26 cellular contexts compared by ENCODE assay signal in the genomic region with DNA sequence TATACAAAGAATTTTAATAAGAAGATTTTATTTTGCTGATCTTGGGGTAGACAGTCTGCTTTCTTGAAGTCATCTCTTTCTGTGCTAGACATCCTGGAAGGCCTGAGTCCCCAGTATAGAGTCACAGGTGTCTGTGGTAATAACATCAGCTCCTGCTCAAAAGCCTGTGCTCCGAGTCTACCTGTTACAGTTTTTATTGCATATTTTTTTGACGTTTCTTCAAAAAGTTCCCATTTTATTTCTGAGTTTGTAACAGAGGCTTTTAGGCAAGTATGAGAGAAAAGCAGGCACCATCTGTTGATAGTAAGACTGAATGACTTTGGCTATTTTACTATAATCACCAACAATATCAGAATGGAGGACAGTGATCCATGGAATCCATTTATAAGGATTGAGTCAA.
"Had no signal": no experiment of that assay in that cellular context is flagged by ENCODE, and none has a peak within 500 bp of the region (broad histone marks: within the 10 kb centered on the region; RNA-seq: fewer than 3 reads in every experiment).

No MANE protein-coding gene starts in this region.

- H3K9me3 ChIP-seq: body of pancreas had no signal

- DNase-seq: activated B cell treated with CpG ODN at 0.5 μM for 24 hours; activated CD4-positive, alpha-beta T cell treated with anti-CD3 and anti-CD28 coated beads for 1 hour; activated CD4-positive, alpha-beta T cell treated with anti-CD3 and anti-CD28 coated beads, Interleukin-2, amount 10 ng/mL, durations not matched to agents 24 days and 14 days; activated CD4-positive, alpha-beta T cell treated with anti-CD3 and anti-CD28 coated beads, Interleukin-2, amount 50 U/mL, for 48 hours; activated CD8-positive, alpha-beta memory T cell treated with anti-CD3 and anti-CD28 coated beads, Interleukin-2, amount 10 ng/mL, durations not matched to agents 7 days and 5 days; activated effector memory CD4-positive, alpha-beta T cell treated with anti-CD3 and anti-CD28 coated beads, Interleukin-2, amount 50 U/mL, for 16 hours; activated naive CD4-positive, alpha-beta T cell treated with Interleukin-2 at 50 U/mL for 16 hours; activated naive CD8-positive, alpha-beta T cell treated with anti-CD3 and anti-CD28 coated beads, Interleukin-2, amount 50 U/mL, for 24 hours; activated T-cell treated with anti-CD3 and anti-CD28 coated beads, Interleukin-2, amount 50 U/mL, for 24 hours; amniotic stem cell; body of pancreas; Karpas-422; NCI-H1048; NCI-H1930; NCI-H2171; NCI-H2227 treated with DMSO at 0.1 percent for 48 hours; NCI-H446 treated with DMSO at 0.1 percent for 48 hours; NCI-H524 treated with DMSO at 0.1 percent for 48 hours; NCI-H774; SIG-M5; T-helper 17 cell; T-helper 9 cell had no signal

- H3K4me3 ChIP-seq: ascending aorta, body of pancreas, K562 had no signal

- H3K27me3 ChIP-seq: ascending aorta, body of pancreas had no signal

- H3K9me3 Mint-ChIP-seq: central memory CD8-positive, alpha-beta T cell had no signal

- H3K4me1 ChIP-seq: ascending aorta had no signal

- H3K27ac Mint-ChIP-seq: activated B cell treated with CpG ODN at 0.5 μM for 24 hours; activated CD4-positive, alpha-beta T cell treated with anti-CD3 and anti-CD28 coated beads, Interleukin-2, amount 10 ng/mL, durations not matched to agents 24 days and 14 days; activated CD8-positive, alpha-beta memory T cell treated with anti-CD3 and anti-CD28 coated beads, Interleukin-2, amount 10 ng/mL, durations not matched to agents 7 days and 5 days; activated naive CD4-positive, alpha-beta T cell treated with anti-CD3 and anti-CD28 coated beads, Interleukin-2, amount 50 U/mL, for 72 hours; activated naive CD8-positive, alpha-beta T cell treated with anti-CD3 and anti-CD28 coated beads, Interleukin-2, amount 50 U/mL, for 24 hours; activated T-cell treated with anti-CD3 and anti-CD28 coated beads, Interleukin-2, amount 50 U/mL, for 24 hours; T-helper 17 cell had no signal

- H3K4me3 Mint-ChIP-seq: activated B cell treated with CpG ODN at 0.5 μM for 24 hours; activated CD4-positive, alpha-beta T cell treated with anti-CD3 and anti-CD28 coated beads, Interleukin-2, amount 10 ng/mL, durations not matched to agents 24 days and 14 days; activated CD8-positive, alpha-beta memory T cell treated with anti-CD3 and anti-CD28 coated beads, Interleukin-2, amount 10 ng/mL, durations not matched to agents 7 days and 5 days; activated naive CD8-positive, alpha-beta T cell treated with anti-CD3 and anti-CD28 coated beads, Interleukin-2, amount 50 U/mL, for 24 hours; activated T-cell treated with anti-CD3 and anti-CD28 coated beads, Interleukin-2, amount 50 U/mL, for 24 hours; central memory CD8-positive, alpha-beta T cell; T-helper 17 cell had no signal

- H3K27me3 Mint-ChIP-seq: activated B cell treated with CpG ODN at 0.5 μM for 24 hours; activated CD4-positive, alpha-beta T cell treated with anti-CD3 and anti-CD28 coated beads, Interleukin-2, amount 10 ng/mL, durations not matched to agents 24 days and 14 days; activated CD8-positive, alpha-beta memory T cell treated with anti-CD3 and anti-CD28 coated beads, Interleukin-2, amount 10 ng/mL, durations not matched to agents 7 days and 5 days; activated naive CD8-positive, alpha-beta T cell treated with anti-CD3 and anti-CD28 coated beads, Interleukin-2, amount 50 U/mL, for 24 hours; central memory CD8-positive, alpha-beta T cell had no signal

- ATAC-seq: activated CD8-positive, alpha-beta memory T cell treated with anti-CD3 and anti-CD28 coated beads, Interleukin-2, amount 10 ng/mL, durations not matched to agents 7 days and 5 days; activated naive CD4-positive, alpha-beta T cell treated with anti-CD3 and anti-CD28 coated beads, Interleukin-2, amount 50 U/mL, for 72 hours; activated naive CD8-positive, alpha-beta T cell treated with anti-CD3 and anti-CD28 coated beads, Interleukin-2, amount 50 U/mL, for 24 hours; body of pancreas; K562; T-helper 17 cell had no signal

- H3K27ac ChIP-seq: ascending aorta, body of pancreas had no signal

- H3K36me3 ChIP-seq: ascending aorta had no signal
